12 cellular contexts compared by ENCODE assay signal in genomic region chr5:53777864-53778618, GRCh38.
A peak's percentile ranks its signal among the peaks of the same experiment; 100 is the strongest.
DNase-seq lines count a peak whose midpoint lies in the region; ATAC-seq lines count a peak whose summit lies in the region.
"Had no signal": no experiment of that assay in that cellular context is flagged by ENCODE, and none has a peak within 500 bp of the region (broad histone marks: within the 10 kb centered on the region; RNA-seq: fewer than 3 reads in every experiment).

No MANE protein-coding gene starts in this region.

- ATAC-seq in GM19372 (IDR thresholded peaks at IDR 0.05; ENCODE audit: low read depth, unreplicated experiment) (peak; percentile 73), HG02973 (IDR thresholded peaks at IDR 0.05; ENCODE audit: unreplicated experiment) (peak; percentile 60), sciatic nerve (no peak)
- ATAC-seq: CD8-positive, alpha-beta T cell; heart left ventricle had no signal

- H3K27me3 Mint-ChIP-seq in T-helper 2 cell treated with Interferon-gamma antibody and Interleukin-4, amounts not matched to agents 5 μg/mL and 100 μg/mL, for 36 hours (ENCODE audit: low read depth) = peaks cover 5% of the 10 kb centered on the region
- H3K27me3 Mint-ChIP-seq: memory B cell had no signal

- intact Hi-C loops in sciatic nerve (cut with DNase I) = no loop called here

- H3K4me1 Mint-ChIP-seq in T-helper 2 cell treated with Interferon-gamma antibody and Interleukin-4, amounts not matched to agents 5 μg/mL and 100 μg/mL, for 36 hours (ENCODE audit: low read depth) = peaks cover 20% of the 10 kb centered on the region
- H3K4me1 Mint-ChIP-seq: memory B cell had no signal

- H3K27ac Mint-ChIP-seq in T-helper 2 cell treated with Interferon-gamma antibody and Interleukin-4, amounts not matched to agents 5 μg/mL and 100 μg/mL, for 36 hours = peak overlapping the region; percentile 49
- H3K27ac Mint-ChIP-seq: CD8-positive, alpha-beta T cell; memory B cell had no signal

- H3K9me3 Mint-ChIP-seq in T-helper 2 cell treated with Interferon-gamma antibody and Interleukin-4, amounts not matched to agents 5 μg/mL and 100 μg/mL, for 36 hours = no peaks in the 10 kb centered on the region
- H3K9me3 Mint-ChIP-seq: CD8-positive, alpha-beta T cell; memory B cell had no signal

- DNase-seq in DMS53 (lab: John Stamatoyannopoulos, UW) (peak; percentile 43), sciatic nerve (ENCODE audit: low spot score) (no peak), hepatic stellate cell (ENCODE audit: low spot score) (no peak), retina (no peak)
- no peak for DNase-seq in T-helper 2 cell treated with Interferon-gamma antibody and Interleukin-4, amounts not matched to agents 5 μg/mL and 100 μg/mL, for 36 hours (ENCODE audit: low spot score)
- DNase-seq in stimulated activated naive CD4-positive, alpha-beta T cell (lab: John Stamatoyannopoulos, UW) = no peak
- DNase-seq: CD8-positive, alpha-beta T cell; heart left ventricle; sigmoid colon had no signal

- H3K36me3 Mint-ChIP-seq in T-helper 2 cell treated with Interferon-gamma antibody and Interleukin-4, amounts not matched to agents 5 μg/mL and 100 μg/mL, for 36 hours (ENCODE audit: low read depth) = no peaks in the 10 kb centered on the region
- H3K36me3 Mint-ChIP-seq: CD8-positive, alpha-beta T cell; memory B cell had no signal

- H3K4me3 Mint-ChIP-seq in T-helper 2 cell treated with Interferon-gamma antibody and Interleukin-4, amounts not matched to agents 5 μg/mL and 100 μg/mL, for 36 hours = no peak overlapping the region
- H3K4me3 Mint-ChIP-seq: CD8-positive, alpha-beta T cell; memory B cell had no signal
